Comparison of ENCODE assay signal across 1 cellular context in genomic region chr21:36834192-36834591, GRCh38.
TF ChIP-seq lines count a peak whose summit lies in the region.

No MANE protein-coding gene starts in this region.

TF ChIP-seq in HEK293, 187 proteins besides CTCF, POLR2A, EP300 and RAD21 (continued from another document):
- TF ChIP-seq ZBTB44 (tag by site-specific recombination; IDR thresholded peaks at IDR 0.05) (no peak), EGR2 (tag by site-specific recombination; IDR thresholded peaks at IDR 0.05; ENCODE audit: low read depth) (peak; percentile 80), ZNF274 (IDR thresholded peaks at IDR 0.05; ENCODE audit: low read length) (no peak), ZNF274 (tag by site-specific recombination; IDR thresholded peaks at IDR 0.05; ENCODE audit: borderline replicate concordance) (no peak), ZNF843 (tag by site-specific recombination; IDR thresholded peaks at IDR 0.05) (no peak), ZSCAN30 (tag by site-specific recombination; IDR thresholded peaks at IDR 0.05) (no peak)
